10 cellular contexts compared by ENCODE assay signal in genomic region chr1:3499611-3500010, GRCh38. TPM values are rescaled to one million over a fixed set of nuclear protein-coding genes. Genes with fewer than 3 reads are reported as not detected.
"Had no signal": no experiment of that assay in that cellular context is flagged by ENCODE, and none has a peak within 500 bp of the region (broad histone marks: within the 10 kb centered on the region; RNA-seq: fewer than 3 reads in every experiment).

No MANE protein-coding gene starts in this region.

- DNase-seq: GM23248, GOT3, H7, H9, HCEC 1CT had no signal

- H3K9me3 Mint-ChIP-seq: GM23338, H9 had no signal

- H3K4me3 Mint-ChIP-seq: GM23338, H9 had no signal

- H3K4me2 ChIP-seq: GM23338 had no signal

- H3K4me1 Mint-ChIP-seq: GM23338, H9 had no signal

- H3K36me3 ChIP-seq: HAP-1 had no signal

- H3K4me1 ChIP-seq: HAP-1 had no signal

- H3K9me3 ChIP-seq: HAP-1 had no signal

- H3K9ac ChIP-seq: GM23248 had no signal

- ATAC-seq: GM23338, HCT116 had no signal

- H3K27ac ChIP-seq: GM23248 had no signal

- FAIRE-seq: H1, H54 had no signal

- H3K4me3 ChIP-seq: GM23248, GM23338, HAP-1 had no signal

- H3K27ac Mint-ChIP-seq: GM23338, H9 had no signal

- H2AFZ ChIP-seq: GM23248, GM23338 had no signal

RNA-seq across cellular contexts. Expression of gene ARHGEF16, which starts 45.1 kb away (rescaled TPM):
- total RNA-seq: GM23248 had no signal
- polyA plus RNA-seq: GM23248 had no signal
